15 cellular contexts compared by ENCODE assay signal in genomic region chr1:218785928-218786327, GRCh38.
A peak's percentile ranks its signal among the peaks of the same experiment; 100 is the strongest.
DNase-seq lines count a peak whose midpoint lies in the region; ATAC-seq and TF ChIP-seq lines count a peak whose summit lies in the region.
"Had no signal": no experiment of that assay in that cellular context is flagged by ENCODE, and none has a peak within 500 bp of the region (broad histone marks: within the 10 kb centered on the region; RNA-seq: fewer than 3 reads in every experiment).

No MANE protein-coding gene starts in this region.

- 34 to 43% methylated on average over 4 of the region's 4 CpGs for WGBS in body of pancreas, 2 donors
- 19 to 42% (median 24%) methylated on average over 4 of the region's 4 CpGs for WGBS in psoas muscle, 3 donors

- no peak for TF ChIP-seq POLR2A in body of pancreas (IDR thresholded peaks at IDR 0.05)

- no peaks in the 10 kb centered on the region for H3K4me1 ChIP-seq in body of pancreas
- H3K4me1 ChIP-seq in left ventricle myocardium inferior, result no peaks in the 10 kb centered on the region
- no peaks in the 10 kb centered on the region for H3K4me1 ChIP-seq in psoas muscle

- H3K36me3 ChIP-seq in body of pancreas (replicated peaks in 1 of 2; ENCODE audit: insufficient read depth in 1 of 2, low read depth in 2 of 2) (no peaks in the 10 kb centered on the region), left ventricle myocardium inferior (no peaks in the 10 kb centered on the region), psoas muscle (ENCODE audit: insufficient read depth in 1 of 2, low read depth in 1 of 2) (no peaks in the 10 kb centered on the region)

- H3K27me3 ChIP-seq in body of pancreas (no peaks in the 10 kb centered on the region), left ventricle myocardium inferior (ENCODE audit: low read depth) (no peaks in the 10 kb centered on the region), psoas muscle (ENCODE audit: insufficient read depth in 3 of 3, low read length in 2 of 3) (no peaks in the 10 kb centered on the region)

- peak; percentile 21 for ATAC-seq in body of pancreas
- ATAC-seq in psoas muscle, result peak in 1 of 4 donors; percentile 21
- ATAC-seq: activated CD8-positive, alpha-beta T cell treated with anti-CD3 and anti-CD28 coated beads, Interleukin-2, amount 10 ng/mL, durations not matched to agents 7 days and 5 days had no signal

- H3K9me3 ChIP-seq in body of pancreas (no peaks in the 10 kb centered on the region), left ventricle myocardium inferior (replicated peaks) (no peaks in the 10 kb centered on the region), psoas muscle (no peaks in the 10 kb centered on the region)

- TF ChIP-seq CTCF in body of pancreas (IDR thresholded peaks at IDR 0.05) (no peak), left ventricle myocardium inferior (IDR thresholded peaks at IDR 0.05; ENCODE audit: borderline replicate concordance) (no peak), psoas muscle (IDR thresholded peaks at IDR 0.05) (no peak)

- no peak overlapping the region for H3K27ac ChIP-seq in body of pancreas
- peak overlapping the region; percentile 18 for H3K27ac ChIP-seq in left ventricle myocardium inferior (replicated peaks)
- H3K27ac ChIP-seq in psoas muscle, result no peak overlapping the region

- H3K4me3 ChIP-seq in body of pancreas (no peak overlapping the region), left ventricle myocardium inferior (no peak overlapping the region), psoas muscle (no peak overlapping the region)

- intact Hi-C loops in body of pancreas (cut with DNase I), result no loop called here
- intact Hi-C loops in left ventricle myocardium inferior (cut with micrococcal nuclease), result no loop called here
- intact Hi-C loops in psoas muscle (cut with DNase I), result no loop called here

- DNase-seq in GM04504 (ENCODE audit: low read depth) (peak; percentile 14), body of pancreas (peak; percentile 11 to 48 (median 22)), left ventricle myocardium inferior (peak; percentile 36), psoas muscle (peak; percentile 26 to 51), iPS-NIHi7 (ENCODE audit: extremely low spot score) (no peak), NCI-H1930 (lab: John Stamatoyannopoulos, UW) (no peak), NOMO-1 treated with DMSO at 0.1 percent for 48 hours (lab: John Stamatoyannopoulos, UW; ENCODE audit: unreplicated experiment) (no peak), NCI-H1092 treated with DMSO at 0.1 percent for 48 hours (lab: John Stamatoyannopoulos, UW) (no peak)
- DNase-seq: activated CD8-positive, alpha-beta T cell treated with anti-CD3 and anti-CD28 coated beads, Interleukin-2, amount 10 ng/mL, durations not matched to agents 7 days and 5 days; activated naive CD4-positive, alpha-beta T cell treated with Interleukin-2 at 50 U/mL for 16 hours; CD4-positive, CD25-positive, alpha-beta regulatory T cell; effector CD4-positive, alpha-beta T cell; naive B cell; NCI-H1694 treated with DMSO at 0.1 percent for 48 hours; NK-92 treated with Interleukin-12 subunit alpha and Interleukin-12 subunit beta, amount 100 ng/mL, for 24 hours had no signal

Comparison
In these comparisons a context has a peak if more than half of its experiments do, and no peak if none do; other contexts are left out.
1. DNase-seq: peak in GM04504 (single experiment), body of pancreas (4 of 4), left ventricle myocardium inferior (single experiment) and psoas muscle (2 of 2); none in iPS-NIHi7 (single experiment), NCI-H1930 (0 of 2), NOMO-1 treated with DMSO at 0.1 percent for 48 hours (single experiment) and NCI-H1092 treated with DMSO at 0.1 percent for 48 hours (single experiment).